10 cellular contexts compared by ENCODE assay signal in genomic region chr16:19294156-19294649, GRCh38. TPM values are rescaled to one million over a fixed set of nuclear protein-coding genes. Genes with fewer than 3 reads are reported as not detected.
DNase-seq lines count a peak whose midpoint lies in the region; ATAC-seq and TF ChIP-seq lines count a peak whose summit lies in the region.
"Had no signal": no experiment of that assay in that cellular context is flagged by ENCODE, and none has a peak within 500 bp of the region (broad histone marks: within the 10 kb centered on the region; RNA-seq: fewer than 3 reads in every experiment).

No MANE protein-coding gene starts in this region.

- H3K27me3 ChIP-seq in HAP-1 (ENCODE audit: low read depth), result peaks cover 4% of the 10 kb centered on the region; the same call in 1 of the 2 replicates

- no peaks in the 10 kb centered on the region for H3K36me3 ChIP-seq in HAP-1 (replicated peaks)

- H3K9me3 ChIP-seq in HAP-1, result no peaks in the 10 kb centered on the region

- DNase-seq in NAMALWA (ENCODE audit: low spot score), result peak; percentile 3
- DNase-seq in fibroblast of mammary gland (ENCODE audit: low read depth), result peak; percentile 13
- peak; percentile 57 for DNase-seq in stimulated activated CD4-positive, alpha-beta T cell treated with anti-CD3 and anti-CD28 coated beads, Interleukin-4, amount 100 ng/mL, for 24 hours
- no peak for DNase-seq in COR-L47 (lab: John Stamatoyannopoulos, UW)
- no peak for DNase-seq in HAP-1 (ENCODE audit: low spot score in 2 of 2)
- DNase-seq in chondrocyte (ENCODE audit: low spot score), result no peak

- H3K4me1 Mint-ChIP-seq in chondrocyte (ENCODE audit: low read depth), result no peaks in the 10 kb centered on the region

- in situ Hi-C loops in HAP-1 (cut with MboI; ENCODE audit: low sequenced_read_pairs), result no loop called here

- TF ChIP-seq CTCF in fibroblast of mammary gland (conservative IDR thresholded peaks at IDR 0.05; ENCODE audit: control insufficient read depth, insufficient read depth, low read depth, low read length) (no peak), chondrocyte (IDR thresholded peaks at IDR 0.05) (no peak)

- ATAC-seq in GM18502 (IDR thresholded peaks at IDR 0.05; ENCODE audit: poor library complexity, unreplicated experiment) (peak; percentile 85), GM21528 (IDR thresholded peaks at IDR 0.05; ENCODE audit: low FRiP score, unreplicated experiment) (peak; percentile 79)

- H3K4me1 ChIP-seq in HAP-1, result peaks cover 23% of the 10 kb centered on the region

- H3K4me3 ChIP-seq in fibroblast of mammary gland (ENCODE audit: control insufficient read depth, low read depth, low read length), result no peak overlapping the region
- H3K4me3 ChIP-seq in HAP-1, result no peak overlapping the region
- H3K4me3 ChIP-seq: skin epidermis had no signal

- H3K9me3 Mint-ChIP-seq in chondrocyte (ENCODE audit: low read depth), result no peaks in the 10 kb centered on the region

- no peaks in the 10 kb centered on the region for H3K36me3 Mint-ChIP-seq in chondrocyte (ENCODE audit: low read depth)
- H3K36me3 Mint-ChIP-seq: brain had no signal

- H3K27me3 Mint-ChIP-seq in chondrocyte (ENCODE audit: low read depth), result peaks cover 17% of the 10 kb centered on the region

- H3K27ac Mint-ChIP-seq in chondrocyte (ENCODE audit: unreplicated experiment), result no peak overlapping the region

- H3K4me3 Mint-ChIP-seq in chondrocyte (ENCODE audit: unreplicated experiment), result no peak overlapping the region
- H3K4me3 Mint-ChIP-seq: brain had no signal

RNA-seq across cellular contexts. Expression of gene CLEC19A, which starts 8.7 kb away (rescaled TPM):
- not detected in 3 replicates for total RNA-seq in chondrocyte

Comparison
In these comparisons a context has a peak if more than half of its experiments do, and no peak if none do; other contexts are left out.
1. DNase-seq: peak in NAMALWA (single experiment), fibroblast of mammary gland (single experiment) and stimulated activated CD4-positive, alpha-beta T cell treated with anti-CD3 and anti-CD28 coated beads, Interleukin-4, amount 100 ng/mL, for 24 hours (single experiment); none in COR-L47 (single experiment), HAP-1 (0 of 2) and chondrocyte (single experiment).